9 cellular contexts compared by ENCODE assay signal in genomic region chr6:71887006-71887743, GRCh38. TPM values are rescaled to one million over a fixed set of nuclear protein-coding genes. Genes with fewer than 3 reads are reported as not detected.
DNase-seq lines count a peak whose midpoint lies in the region; ATAC-seq lines count a peak whose summit lies in the region.
"Had no signal": no experiment of that assay in that cellular context is flagged by ENCODE, and none has a peak within 500 bp of the region (broad histone marks: within the 10 kb centered on the region; RNA-seq: fewer than 3 reads in every experiment).

No MANE protein-coding gene starts in this region.

- H3K4me3 ChIP-seq in MG63 = peak overlapping the region; percentile 50
- H3K4me3 ChIP-seq in CD4-positive, alpha-beta memory T cell (ENCODE audit: low read length in 2 of 2) = no peak overlapping the region

- no peaks in the 10 kb centered on the region for H3K27me3 ChIP-seq in MG63
- peaks cover 5% of the 10 kb centered on the region for H3K27me3 ChIP-seq in CD4-positive, alpha-beta memory T cell (ENCODE audit: insufficient read depth, low read length)

- peaks cover 7 to 13% of the 10 kb centered on the region in 2 donors for H3K4me1 Mint-ChIP-seq in stimulated activated naive B cell treated with anti-CD40 and anti-IgM and Interleukin-4, amounts not matched to agents 10 μg/mL and 1 μg/mL and 100 μg/mL, for 72 hours
- H3K4me1 Mint-ChIP-seq in CD4-positive, alpha-beta memory T cell = peaks cover 2 to 9% (median 6%) of the 10 kb centered on the region in 4 donors

- no peaks in the 10 kb centered on the region for H3K4me1 ChIP-seq in CD4-positive, alpha-beta memory T cell (ENCODE audit: insufficient read depth, low read length)

- ATAC-seq in GM19035 (IDR thresholded peaks at IDR 0.05; ENCODE audit: unreplicated experiment) (peak; percentile 14), GM21723 (IDR thresholded peaks at IDR 0.05; ENCODE audit: unreplicated experiment) (no peak)
- ATAC-seq in stimulated activated naive B cell treated with anti-CD40 and anti-IgM and Interleukin-4, amounts not matched to agents 10 μg/mL and 1 μg/mL and 100 μg/mL, for 72 hours (replicated peaks) = no peak

- H3K9me3 ChIP-seq in MG63 = no peaks in the 10 kb centered on the region
- no peaks in the 10 kb centered on the region for H3K9me3 ChIP-seq in CD4-positive, alpha-beta memory T cell (ENCODE audit: control insufficient read depth in 1 of 2, low read length in 2 of 2)

- POLR2A ChIA-PET in CD4-positive, alpha-beta memory T cell (lab: Charles Lee; ENCODE audit: partially characterized antibody) = no interaction called here

- peaks cover 54 to 61% of the 10 kb centered on the region in 2 donors for H3K27me3 Mint-ChIP-seq in stimulated activated naive B cell treated with anti-CD40 and anti-IgM and Interleukin-4, amounts not matched to agents 10 μg/mL and 1 μg/mL and 100 μg/mL, for 72 hours
- H3K27me3 Mint-ChIP-seq in CD4-positive, alpha-beta memory T cell = peaks cover 17 to 21% of the 10 kb centered on the region in 2 donors

- peaks cover 0 to 3% of the 10 kb centered on the region in 2 donors for H3K36me3 Mint-ChIP-seq in stimulated activated naive B cell treated with anti-CD40 and anti-IgM and Interleukin-4, amounts not matched to agents 10 μg/mL and 1 μg/mL and 100 μg/mL, for 72 hours
- no peaks in the 10 kb centered on the region for H3K36me3 Mint-ChIP-seq in CD4-positive, alpha-beta memory T cell

- no peak overlapping the region for H3K27ac Mint-ChIP-seq in stimulated activated naive B cell treated with anti-CD40 and anti-IgM and Interleukin-4, amounts not matched to agents 10 μg/mL and 1 μg/mL and 100 μg/mL, for 72 hours
- H3K27ac Mint-ChIP-seq in CD4-positive, alpha-beta memory T cell = no peak overlapping the region

- H3K27ac ChIP-seq in CD4-positive, alpha-beta memory T cell (ENCODE audit: low read depth, low read length) = no peak overlapping the region

- no peaks in the 10 kb centered on the region for H3K9me3 Mint-ChIP-seq in stimulated activated naive B cell treated with anti-CD40 and anti-IgM and Interleukin-4, amounts not matched to agents 10 μg/mL and 1 μg/mL and 100 μg/mL, for 72 hours
- peaks cover 0 to 17% (median 7%) of the 10 kb centered on the region in 8 donors for H3K9me3 Mint-ChIP-seq in CD4-positive, alpha-beta memory T cell

- CTCF ChIA-PET in CD4-positive, alpha-beta memory T cell (lab: Charles Lee; ENCODE audit: partially characterized antibody) = no interaction called here

- peak overlapping the region; percentile 70 to 74 for H3K4me3 Mint-ChIP-seq in stimulated activated naive B cell treated with anti-CD40 and anti-IgM and Interleukin-4, amounts not matched to agents 10 μg/mL and 1 μg/mL and 100 μg/mL, for 72 hours
- H3K4me3 Mint-ChIP-seq in CD4-positive, alpha-beta memory T cell = peak overlapping the region in 2 of 8 donors; percentile 11 to 13
- H3K4me3 Mint-ChIP-seq: central memory CD8-positive, alpha-beta T cell had no signal

- no peaks in the 10 kb centered on the region for H3K36me3 ChIP-seq in MG63
- no peaks in the 10 kb centered on the region for H3K36me3 ChIP-seq in CD4-positive, alpha-beta memory T cell (ENCODE audit: insufficient read depth, low read length)

- intact Hi-C loops in head of caudate nucleus (cut with DNase I) = no loop called here
- intact Hi-C loops in CD4-positive, alpha-beta memory T cell (cut with micrococcal nuclease) = no loop called here

- no peak for DNase-seq in MG63
- peak in 31 of 42 donors; percentile 1 to 52 (median 15) for DNase-seq in head of caudate nucleus
- no peak for DNase-seq in stimulated activated naive B cell treated with anti-CD40 and anti-IgM and Interleukin-4, amounts not matched to agents 10 μg/mL and 1 μg/mL and 100 μg/mL, for 72 hours
- DNase-seq in RKO (ENCODE audit: low spot score) = no peak
- DNase-seq in dermis blood vessel endothelial cell = no peak
- no peak for DNase-seq in CD4-positive, alpha-beta memory T cell

RNA-seq across cellular contexts. Expression of gene RIMS1, which starts 0.8 kb away (rescaled TPM):
- 9.6 and 17.4 TPM in 2 replicates for total RNA-seq in MG63 (2014; rRNA removed; shearing (Covaris generic); ENCODE audit: low replicate concordance)
- 5.9 and 7.5 TPM in 2 replicates for total RNA-seq in dermis blood vessel endothelial cell
- not detected for total RNA-seq in CD4-positive, alpha-beta memory T cell
- polyA plus RNA-seq in CD4-positive, alpha-beta memory T cell = not detected

Comparison
In these comparisons a context has a peak if more than half of its experiments do, and no peak if none do; other contexts are left out.
1. DNase-seq: peak in head of caudate nucleus (31 of 42); none in MG63 (single experiment), stimulated activated naive B cell treated with anti-CD40 and anti-IgM and Interleukin-4, amounts not matched to agents 10 μg/mL and 1 μg/mL and 100 μg/mL, for 72 hours (single experiment), RKO (single experiment), dermis blood vessel endothelial cell (single experiment) and CD4-positive, alpha-beta memory T cell (0 of 5).